In the genomic region with DNA sequence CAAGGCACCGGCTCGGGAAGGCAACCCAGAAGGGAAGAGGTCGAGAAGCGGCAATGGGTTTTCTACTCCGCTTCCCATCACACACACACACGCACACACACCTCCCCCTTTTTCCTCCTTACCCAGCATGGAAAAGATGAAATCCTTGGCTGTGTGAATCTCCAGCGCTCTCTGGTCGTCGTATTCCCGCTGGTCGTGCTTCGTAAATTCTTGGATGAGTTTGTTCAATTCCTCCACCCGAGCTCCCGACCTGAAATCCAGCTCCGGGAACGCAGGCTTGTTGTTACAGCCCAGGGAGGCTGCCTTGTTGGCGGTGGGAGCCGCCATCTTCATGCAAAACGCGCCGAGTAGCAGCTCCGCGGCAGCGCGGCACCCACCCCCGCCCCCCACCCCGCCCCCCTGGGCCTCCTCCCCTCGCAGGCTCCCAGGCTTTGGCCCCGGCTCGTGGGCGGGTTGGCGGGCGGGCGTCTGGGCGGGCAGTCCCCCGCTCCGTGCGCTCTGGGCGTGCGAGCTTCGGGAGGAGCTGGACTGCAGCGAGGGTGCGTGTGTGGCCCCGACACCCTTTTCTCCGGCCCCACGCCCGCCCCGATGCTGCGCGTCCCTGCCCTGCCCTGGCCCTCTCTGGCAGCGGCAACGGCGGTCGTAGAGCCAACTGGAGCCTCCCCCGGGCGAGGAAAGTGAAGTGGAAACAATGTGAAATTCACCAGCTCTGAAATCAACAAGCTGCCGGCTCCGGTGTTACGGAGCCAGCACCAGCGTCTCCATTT, we compare ENCODE assay signal across 1 cellular context.
TF ChIP-seq lines count a peak whose summit lies in the region.

A gene with protein sequence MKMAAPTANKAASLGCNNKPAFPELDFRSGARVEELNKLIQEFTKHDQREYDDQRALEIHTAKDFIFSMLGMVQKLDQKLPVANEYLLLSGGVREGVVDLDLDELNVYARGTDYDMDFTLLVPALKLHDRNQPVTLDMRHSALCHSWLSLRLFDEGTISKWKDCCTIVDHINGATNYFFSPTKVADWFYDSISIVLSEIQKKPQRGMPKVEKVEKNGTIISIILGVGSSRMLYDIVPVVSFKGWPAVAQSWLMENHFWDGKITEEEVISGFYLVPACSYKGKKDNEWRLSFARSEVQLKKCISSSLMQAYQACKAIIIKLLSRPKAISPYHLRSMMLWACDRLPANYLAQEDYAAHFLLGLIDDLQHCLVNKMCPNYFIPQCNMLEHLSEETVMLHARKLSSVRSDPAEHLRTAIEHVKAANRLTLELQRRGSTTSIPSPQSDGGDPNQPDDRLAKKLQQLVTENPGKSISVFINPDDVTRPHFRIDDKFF (minus strand): TSS at position 349 of the 767 bp plus-strand sequence. CDS start 16 bp downstream, at position 333.

TF ChIP-seq in H1, 55 proteins besides CTCF, POLR2A, EP300 and RAD21 (continued from another document):
- TF ChIP-seq, protein P1, sequence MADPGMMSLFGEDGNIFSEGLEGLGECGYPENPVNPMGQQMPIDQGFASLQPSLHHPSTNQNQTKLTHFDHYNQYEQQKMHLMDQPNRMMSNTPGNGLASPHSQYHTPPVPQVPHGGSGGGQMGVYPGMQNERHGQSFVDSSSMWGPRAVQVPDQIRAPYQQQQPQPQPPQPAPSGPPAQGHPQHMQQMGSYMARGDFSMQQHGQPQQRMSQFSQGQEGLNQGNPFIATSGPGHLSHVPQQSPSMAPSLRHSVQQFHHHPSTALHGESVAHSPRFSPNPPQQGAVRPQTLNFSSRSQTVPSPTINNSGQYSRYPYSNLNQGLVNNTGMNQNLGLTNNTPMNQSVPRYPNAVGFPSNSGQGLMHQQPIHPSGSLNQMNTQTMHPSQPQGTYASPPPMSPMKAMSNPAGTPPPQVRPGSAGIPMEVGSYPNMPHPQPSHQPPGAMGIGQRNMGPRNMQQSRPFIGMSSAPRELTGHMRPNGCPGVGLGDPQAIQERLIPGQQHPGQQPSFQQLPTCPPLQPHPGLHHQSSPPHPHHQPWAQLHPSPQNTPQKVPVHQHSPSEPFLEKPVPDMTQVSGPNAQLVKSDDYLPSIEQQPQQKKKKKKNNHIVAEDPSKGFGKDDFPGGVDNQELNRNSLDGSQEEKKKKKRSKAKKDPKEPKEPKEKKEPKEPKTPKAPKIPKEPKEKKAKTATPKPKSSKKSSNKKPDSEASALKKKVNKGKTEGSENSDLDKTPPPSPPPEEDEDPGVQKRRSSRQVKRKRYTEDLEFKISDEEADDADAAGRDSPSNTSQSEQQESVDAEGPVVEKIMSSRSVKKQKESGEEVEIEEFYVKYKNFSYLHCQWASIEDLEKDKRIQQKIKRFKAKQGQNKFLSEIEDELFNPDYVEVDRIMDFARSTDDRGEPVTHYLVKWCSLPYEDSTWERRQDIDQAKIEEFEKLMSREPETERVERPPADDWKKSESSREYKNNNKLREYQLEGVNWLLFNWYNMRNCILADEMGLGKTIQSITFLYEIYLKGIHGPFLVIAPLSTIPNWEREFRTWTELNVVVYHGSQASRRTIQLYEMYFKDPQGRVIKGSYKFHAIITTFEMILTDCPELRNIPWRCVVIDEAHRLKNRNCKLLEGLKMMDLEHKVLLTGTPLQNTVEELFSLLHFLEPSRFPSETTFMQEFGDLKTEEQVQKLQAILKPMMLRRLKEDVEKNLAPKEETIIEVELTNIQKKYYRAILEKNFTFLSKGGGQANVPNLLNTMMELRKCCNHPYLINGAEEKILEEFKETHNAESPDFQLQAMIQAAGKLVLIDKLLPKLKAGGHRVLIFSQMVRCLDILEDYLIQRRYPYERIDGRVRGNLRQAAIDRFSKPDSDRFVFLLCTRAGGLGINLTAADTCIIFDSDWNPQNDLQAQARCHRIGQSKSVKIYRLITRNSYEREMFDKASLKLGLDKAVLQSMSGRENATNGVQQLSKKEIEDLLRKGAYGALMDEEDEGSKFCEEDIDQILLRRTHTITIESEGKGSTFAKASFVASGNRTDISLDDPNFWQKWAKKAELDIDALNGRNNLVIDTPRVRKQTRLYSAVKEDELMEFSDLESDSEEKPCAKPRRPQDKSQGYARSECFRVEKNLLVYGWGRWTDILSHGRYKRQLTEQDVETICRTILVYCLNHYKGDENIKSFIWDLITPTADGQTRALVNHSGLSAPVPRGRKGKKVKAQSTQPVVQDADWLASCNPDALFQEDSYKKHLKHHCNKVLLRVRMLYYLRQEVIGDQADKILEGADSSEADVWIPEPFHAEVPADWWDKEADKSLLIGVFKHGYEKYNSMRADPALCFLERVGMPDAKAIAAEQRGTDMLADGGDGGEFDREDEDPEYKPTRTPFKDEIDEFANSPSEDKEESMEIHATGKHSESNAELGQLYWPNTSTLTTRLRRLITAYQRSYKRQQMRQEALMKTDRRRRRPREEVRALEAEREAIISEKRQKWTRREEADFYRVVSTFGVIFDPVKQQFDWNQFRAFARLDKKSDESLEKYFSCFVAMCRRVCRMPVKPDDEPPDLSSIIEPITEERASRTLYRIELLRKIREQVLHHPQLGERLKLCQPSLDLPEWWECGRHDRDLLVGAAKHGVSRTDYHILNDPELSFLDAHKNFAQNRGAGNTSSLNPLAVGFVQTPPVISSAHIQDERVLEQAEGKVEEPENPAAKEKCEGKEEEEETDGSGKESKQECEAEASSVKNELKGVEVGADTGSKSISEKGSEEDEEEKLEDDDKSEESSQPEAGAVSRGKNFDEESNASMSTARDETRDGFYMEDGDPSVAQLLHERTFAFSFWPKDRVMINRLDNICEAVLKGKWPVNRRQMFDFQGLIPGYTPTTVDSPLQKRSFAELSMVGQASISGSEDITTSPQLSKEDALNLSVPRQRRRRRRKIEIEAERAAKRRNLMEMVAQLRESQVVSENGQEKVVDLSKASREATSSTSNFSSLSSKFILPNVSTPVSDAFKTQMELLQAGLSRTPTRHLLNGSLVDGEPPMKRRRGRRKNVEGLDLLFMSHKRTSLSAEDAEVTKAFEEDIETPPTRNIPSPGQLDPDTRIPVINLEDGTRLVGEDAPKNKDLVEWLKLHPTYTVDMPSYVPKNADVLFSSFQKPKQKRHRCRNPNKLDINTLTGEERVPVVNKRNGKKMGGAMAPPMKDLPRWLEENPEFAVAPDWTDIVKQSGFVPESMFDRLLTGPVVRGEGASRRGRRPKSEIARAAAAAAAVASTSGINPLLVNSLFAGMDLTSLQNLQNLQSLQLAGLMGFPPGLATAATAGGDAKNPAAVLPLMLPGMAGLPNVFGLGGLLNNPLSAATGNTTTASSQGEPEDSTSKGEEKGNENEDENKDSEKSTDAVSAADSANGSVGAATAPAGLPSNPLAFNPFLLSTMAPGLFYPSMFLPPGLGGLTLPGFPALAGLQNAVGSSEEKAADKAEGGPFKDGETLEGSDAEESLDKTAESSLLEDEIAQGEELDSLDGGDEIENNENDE (IDR thresholded peaks at IDR 0.05; ENCODE audit: insufficient replicate concordance, low read length): no peak
- no peak for TF ChIP-seq HDAC6 (IDR thresholded peaks at IDR 0.05; ENCODE audit: low read depth, low read length)
- no peak for TF ChIP-seq EGR1 (IDR thresholded peaks at IDR 0.05; ENCODE audit: borderline replicate concordance, low read depth, low read length)
